Comparison of ENCODE assay signal across 9 cellular contexts in genomic region chr20:49989234-49990065, GRCh38. TPM values are rescaled to one million over a fixed set of nuclear protein-coding genes. Genes with fewer than 3 reads are reported as not detected.
DNase-seq lines count a peak whose midpoint lies in the region; ATAC-seq and TF ChIP-seq lines count a peak whose summit lies in the region.
"Had no signal": no experiment of that assay in that cellular context is flagged by ENCODE, and none has a peak within 500 bp of the region (broad histone marks: within the 10 kb centered on the region; RNA-seq: fewer than 3 reads in every experiment).

No MANE protein-coding gene starts in this region.

- H3K4me3 ChIP-seq in SK-N-MC = peak overlapping the region; percentile 29; the same call in 1 of the 2 replicates
- no peak overlapping the region for H3K4me3 ChIP-seq in fibroblast of villous mesenchyme (ENCODE audit: low read depth, low read length)
- peak overlapping the region; percentile 5 for H3K4me3 ChIP-seq in neuron (ENCODE audit: low read length)

- H3K9me3 ChIP-seq in SK-N-MC (ENCODE audit: low read depth, low read length) = no peaks in the 10 kb centered on the region
- no peaks in the 10 kb centered on the region for H3K9me3 ChIP-seq in neuron (ENCODE audit: low read length)

- peak; percentile 83 for DNase-seq in AG09319 (ENCODE audit: extremely low read depth, low read depth)
- DNase-seq in SK-N-MC (ENCODE audit: low read depth, low spot score) = peak; percentile 34
- DNase-seq in fibroblast of villous mesenchyme (ENCODE audit: low read depth) = peak; percentile 87
- no peak for DNase-seq in stimulated activated CD4-positive, alpha-beta T cell treated with anti-CD3 and anti-CD28 coated beads, Interleukin-1b, Interleukin-23, amount 100 ng/mL, for 48 hours
- DNase-seq in NCI-H748 treated with DMSO at 0.1 percent for 48 hours (lab: John Stamatoyannopoulos, UW) = no peak
- DNase-seq: activated CD4-positive, alpha-beta T cell treated with anti-CD3 and anti-CD28 coated beads, Interleukin-2, amount 50 U/mL, for 1 hour had no signal

- no peak for TF ChIP-seq CTCF in AG09319 (IDR thresholded peaks at IDR 0.05; ENCODE audit: low read depth, low read length)
- no peak for TF ChIP-seq CTCF in fibroblast of villous mesenchyme (IDR thresholded peaks at IDR 0.05; ENCODE audit: insufficient read depth, low read depth, low read length)

- peak overlapping the region; percentile 15 for H3K9ac ChIP-seq in SK-N-MC (ENCODE audit: insufficient read length)

- H2AFZ ChIP-seq in neuron (ENCODE audit: low read depth, low read length) = peak overlapping the region; percentile 6

- H3K27ac ChIP-seq in SK-N-MC = peak overlapping the region; percentile 69

- peaks cover 22% of the 10 kb centered on the region for H3K4me1 ChIP-seq in neuron (ENCODE audit: insufficient read depth, low read length)

- no peaks in the 10 kb centered on the region for H3K27me3 ChIP-seq in neuron (ENCODE audit: insufficient read depth, low read length)

- 0 out of 2 replicates have a peak, but pooled peaks cover 4% of the 10 kb centered on the region for H3K36me3 ChIP-seq in SK-N-MC (ENCODE audit: insufficient read depth, low read length)
- no peaks in the 10 kb centered on the region for H3K36me3 ChIP-seq in neuron (ENCODE audit: insufficient read depth, low read length)

- ATAC-seq in HG02973 (IDR thresholded peaks at IDR 0.05; ENCODE audit: unreplicated experiment) (no peak), HG03442 (IDR thresholded peaks at IDR 0.05; ENCODE audit: unreplicated experiment) (no peak)

RNA-seq across cellular contexts. Expression of gene SNAI1, which starts 6.7 kb away (rescaled TPM):
- total RNA-seq in fibroblast of villous mesenchyme = 1.3 TPM in 2 replicates

RNA-seq across cellular contexts. Expression of gene RNF114, which starts 53.3 kb away (rescaled TPM):
- 44.1 and 57.0 TPM in 2 replicates for total RNA-seq in fibroblast of villous mesenchyme

Comparison
In these comparisons a context has a peak if more than half of its experiments do, and no peak if none do; other contexts are left out.
1. DNase-seq: peak in AG09319 (single experiment), SK-N-MC (single experiment) and fibroblast of villous mesenchyme (single experiment); none in stimulated activated CD4-positive, alpha-beta T cell treated with anti-CD3 and anti-CD28 coated beads, Interleukin-1b, Interleukin-23, amount 100 ng/mL, for 48 hours (single experiment) and NCI-H748 treated with DMSO at 0.1 percent for 48 hours (single experiment).